In the genomic region with DNA sequence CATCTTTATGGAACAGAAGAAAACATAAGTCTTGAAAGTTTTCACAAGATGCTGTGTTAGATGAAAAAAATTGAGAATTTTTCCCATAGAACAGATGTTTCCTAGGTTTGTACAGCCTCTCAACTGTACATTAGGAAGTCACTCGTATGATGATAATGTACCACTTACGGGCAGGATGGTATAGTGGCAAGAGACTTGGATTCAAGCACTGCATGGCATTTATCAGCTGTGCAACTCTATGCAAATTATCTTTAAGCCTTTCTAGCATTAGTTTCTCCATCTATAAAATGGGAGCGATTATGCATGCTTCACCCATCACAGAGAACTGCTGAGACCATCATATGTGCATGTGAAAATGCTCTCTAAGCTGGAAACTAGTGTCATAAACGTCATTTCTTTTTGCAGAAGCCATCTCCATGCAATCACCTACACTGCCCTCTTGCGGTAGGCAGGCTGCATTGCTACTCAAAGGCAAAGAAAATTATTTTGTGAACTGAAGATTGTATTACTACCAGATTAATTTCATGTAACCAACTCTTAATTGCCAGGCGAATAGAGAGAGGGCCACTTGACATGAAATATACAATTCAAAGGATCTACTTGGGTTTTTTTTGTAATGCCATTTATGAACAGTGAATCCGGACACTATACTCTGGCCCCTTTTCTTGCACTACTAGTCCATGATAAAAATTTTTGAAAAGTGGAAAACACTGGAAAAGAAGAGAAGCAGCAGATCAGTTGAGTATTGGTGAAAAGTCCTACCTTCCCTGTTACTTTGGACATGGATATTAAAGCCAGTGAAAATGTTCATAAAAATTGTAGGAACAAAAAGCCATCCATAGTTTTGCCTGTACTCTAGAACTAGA, we compare ENCODE assay signal across 8 cellular contexts.
DNase-seq lines count a peak whose midpoint lies in the region; ATAC-seq, FAIRE-seq and TF ChIP-seq lines count a peak whose summit lies in the region.

No MANE protein-coding gene starts in this region.

- peaks cover 37% of the 10 kb centered on the region for H3K4me1 ChIP-seq in A549
- H3K4me1 ChIP-seq in tibial nerve, result peaks cover 0 to 37% (median 2%) of the 10 kb centered on the region in 4 donors

- H3K9me3 Mint-ChIP-seq in effector memory CD8-positive, alpha-beta T cell, result no peaks in the 10 kb centered on the region
- no peaks in the 10 kb centered on the region for H3K9me3 Mint-ChIP-seq in natural killer cell

- H3K36me3 Mint-ChIP-seq in effector memory CD8-positive, alpha-beta T cell (ENCODE audit: insufficient read depth), result peaks cover 1% of the 10 kb centered on the region
- no peaks in the 10 kb centered on the region for H3K36me3 Mint-ChIP-seq in natural killer cell

- no peaks in the 10 kb centered on the region for H3K27me3 ChIP-seq in tibial nerve

- H3K4me1 Mint-ChIP-seq in effector memory CD8-positive, alpha-beta T cell (ENCODE audit: low read depth in 2 of 2), result peaks cover 19 to 38% of the 10 kb centered on the region in 2 donors
- H3K4me1 Mint-ChIP-seq in natural killer cell, result peaks cover 70 to 74% of the 10 kb centered on the region in 2 donors

- H3K9me3 ChIP-seq in A549, result no peaks in the 10 kb centered on the region
- H3K9me3 ChIP-seq in tibial nerve, result no peaks in the 10 kb centered on the region

- peak; percentile 98 for FAIRE-seq in A549 (lab: Jason Lieb, UNC)

- no peak overlapping the region for H3K4me3 Mint-ChIP-seq in effector memory CD8-positive, alpha-beta T cell
- H3K4me3 Mint-ChIP-seq in natural killer cell, result no peak overlapping the region

- TF ChIP-seq RAD21 in A549 (conservative IDR thresholded peaks at IDR 0.05 in 1 of 2, IDR thresholded peaks at IDR 0.05 in 1 of 2), result peak; percentile 85 to 90

- CTCF ChIA-PET in A549 (lab: Yijun Ruan, JAX), result interaction anchor here (0.8 to 11.3 kb wide), 35 partner anchors 9 to 888 kb away, joined by 3 to 117 read pairs (median 6); a partner anchor contains a TSS

- WGBS in A549 (ENCODE audit: missing lambda C conversion rate), result 36% methylated on average over 7 of the region's 7 CpGs
- 38 to 39% methylated on average over 7 of the region's 7 CpGs for WGBS in tibial nerve, 2 donors

- no peaks in the 10 kb centered on the region for H3K27me3 Mint-ChIP-seq in effector memory CD8-positive, alpha-beta T cell
- H3K27me3 Mint-ChIP-seq in natural killer cell (ENCODE audit: low read depth in 2 of 2), result no peaks in the 10 kb centered on the region

- peak; percentile 97 for TF ChIP-seq CTCF in A549 (IDR thresholded peaks at IDR 0.05)
- TF ChIP-seq CTCF in GM12872 (IDR thresholded peaks at IDR 0.05; ENCODE audit: insufficient read depth, low read depth, low read length), result peak; percentile 98
- peak; percentile 97 for TF ChIP-seq CTCF in natural killer cell (IDR thresholded peaks at IDR 0.05)
- peak; percentile 73 to 94 (median 92) for TF ChIP-seq CTCF in tibial nerve (IDR thresholded peaks at IDR 0.05)

- intact Hi-C loops in natural killer cell (cut with micrococcal nuclease), result loop anchor here (2.0 to 5.0 kb wide), 2 partner anchors 15 to 881 kb away; no protein-coding TSS in a partner anchor

- H3K4me2 ChIP-seq in A549, result peak overlapping the region; percentile 83

- no peak for TF ChIP-seq POLR2A in A549 (IDR thresholded peaks at IDR 0.05; ENCODE audit: low read length)
- TF ChIP-seq POLR2A in tibial nerve (IDR thresholded peaks at IDR 0.05), result no peak

- ATAC-seq in A549 (peak; percentile 75; a peak in 5 of 6 replicates), natural killer cell (peak; percentile 86 to 97 (median 88)), HG03139 (IDR thresholded peaks at IDR 0.05; ENCODE audit: unreplicated experiment) (no peak)
- peak; percentile 48 to 58 for ATAC-seq in activated CD4-positive, CD25-positive, alpha-beta regulatory T cell treated with anti-CD3 and anti-CD28 coated beads, Interleukin-2, amount 50 U/mL, for 24 hours
- peak; percentile 64 for ATAC-seq in effector memory CD8-positive, alpha-beta T cell (replicated peaks)

- DNase-seq in A549 (ENCODE audit: low read depth in 1 of 2, low spot score in 1 of 2), result peak; percentile 37 to 69
- DNase-seq in NCI-H1694 treated with DMSO at 0.1 percent for 48 hours (lab: John Stamatoyannopoulos, UW), result peak; percentile 37
- peak; percentile 28 to 36 (median 34) for DNase-seq in effector memory CD8-positive, alpha-beta T cell
- no peak for DNase-seq in natural killer cell
- peak in 1 of 2 donors; percentile 54 for DNase-seq in tibial nerve (ENCODE audit: low spot score in 2 of 2)

- POLR2A ChIA-PET in A549 (lab: Yijun Ruan, JAX), result no interaction called here

- peak overlapping the region; percentile 69 to 71 for H3K27ac ChIP-seq in A549
- H3K27ac ChIP-seq in tibial nerve, result no peak overlapping the region

- H3K27ac Mint-ChIP-seq in effector memory CD8-positive, alpha-beta T cell, result no peak overlapping the region
- H3K27ac Mint-ChIP-seq in natural killer cell, result peak overlapping the region in 1 of 2 donors; percentile 20

- H3K4me3 ChIP-seq in A549 (no peak overlapping the region), tibial nerve (no peak overlapping the region)

- H3K36me3 ChIP-seq in tibial nerve, result no peaks in the 10 kb centered on the region

- TF ChIP-seq EP300 in A549 (IDR thresholded peaks at IDR 0.05) (no peak), tibial nerve (IDR thresholded peaks at IDR 0.05) (no peak)

TF ChIP-seq in A549, 52 proteins besides CTCF, POLR2A, EP300 and RAD21:
- TF ChIP-seq SMC3 (IDR thresholded peaks at IDR 0.05), result peak; percentile 91
- TF ChIP-seq, protein P1, sequence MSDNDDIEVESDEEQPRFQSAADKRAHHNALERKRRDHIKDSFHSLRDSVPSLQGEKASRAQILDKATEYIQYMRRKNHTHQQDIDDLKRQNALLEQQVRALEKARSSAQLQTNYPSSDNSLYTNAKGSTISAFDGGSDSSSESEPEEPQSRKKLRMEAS (IDR thresholded peaks at IDR 0.05), result 0 out of 2 replicates have a peak, but pooled peaks have one; percentile 22
- TF ChIP-seq KDM5A (IDR thresholded peaks at IDR 0.05), result no peak

Comparison
In these comparisons a context has a peak if more than half of its experiments do, and no peak if none do; other contexts are left out.
1. H3K27ac ChIP-seq: peak in A549 (2 of 2); none in tibial nerve (0 of 4).
2. Peak in every context shown above with its lines, with median percentiles within 50 percentile points of each other: CTCF ChIP-seq.